ENCODE assay signal across 1 cellular context in the genomic region with DNA sequence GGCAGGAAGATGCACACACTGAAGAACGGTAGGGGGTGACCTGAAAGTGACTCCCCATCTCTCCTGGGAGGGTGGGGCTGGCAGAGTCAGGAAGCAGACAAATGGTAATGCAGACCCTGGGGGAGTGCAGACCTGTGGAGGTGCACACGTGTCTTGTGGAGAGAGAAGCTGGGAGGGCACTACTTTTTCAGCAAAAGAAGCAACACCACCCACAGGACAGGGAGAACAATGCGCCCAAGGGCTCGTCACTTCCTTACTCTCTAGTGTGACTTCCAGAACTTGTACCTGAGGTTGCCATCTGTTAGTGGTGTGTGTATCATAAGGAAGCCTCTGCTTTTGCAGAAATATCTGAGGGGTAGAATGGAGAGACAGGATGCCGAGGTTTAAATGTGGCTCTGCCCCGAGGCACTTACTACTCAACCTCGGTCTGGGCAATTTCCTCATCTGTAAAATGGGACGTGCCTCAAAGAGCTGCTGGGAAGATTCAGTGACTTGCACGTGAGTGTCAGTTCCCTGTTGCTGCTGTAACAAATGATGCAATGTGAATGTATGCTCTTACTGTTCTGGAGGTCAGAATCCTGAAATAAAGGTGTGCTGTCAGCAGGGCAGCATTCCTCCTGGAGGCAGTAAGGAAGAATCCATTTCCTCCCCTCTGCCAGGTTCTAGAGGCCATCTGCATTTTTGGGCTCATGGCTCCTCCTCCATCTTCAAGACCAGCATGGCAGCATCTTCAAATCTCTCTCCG.
TF ChIP-seq lines count a peak whose summit lies in the region.

No MANE protein-coding gene starts in this region.

TF ChIP-seq in GM23338, 12 proteins besides CTCF, POLR2A, EP300 and RAD21 (continued from another document):
- TF ChIP-seq, protein P1, sequence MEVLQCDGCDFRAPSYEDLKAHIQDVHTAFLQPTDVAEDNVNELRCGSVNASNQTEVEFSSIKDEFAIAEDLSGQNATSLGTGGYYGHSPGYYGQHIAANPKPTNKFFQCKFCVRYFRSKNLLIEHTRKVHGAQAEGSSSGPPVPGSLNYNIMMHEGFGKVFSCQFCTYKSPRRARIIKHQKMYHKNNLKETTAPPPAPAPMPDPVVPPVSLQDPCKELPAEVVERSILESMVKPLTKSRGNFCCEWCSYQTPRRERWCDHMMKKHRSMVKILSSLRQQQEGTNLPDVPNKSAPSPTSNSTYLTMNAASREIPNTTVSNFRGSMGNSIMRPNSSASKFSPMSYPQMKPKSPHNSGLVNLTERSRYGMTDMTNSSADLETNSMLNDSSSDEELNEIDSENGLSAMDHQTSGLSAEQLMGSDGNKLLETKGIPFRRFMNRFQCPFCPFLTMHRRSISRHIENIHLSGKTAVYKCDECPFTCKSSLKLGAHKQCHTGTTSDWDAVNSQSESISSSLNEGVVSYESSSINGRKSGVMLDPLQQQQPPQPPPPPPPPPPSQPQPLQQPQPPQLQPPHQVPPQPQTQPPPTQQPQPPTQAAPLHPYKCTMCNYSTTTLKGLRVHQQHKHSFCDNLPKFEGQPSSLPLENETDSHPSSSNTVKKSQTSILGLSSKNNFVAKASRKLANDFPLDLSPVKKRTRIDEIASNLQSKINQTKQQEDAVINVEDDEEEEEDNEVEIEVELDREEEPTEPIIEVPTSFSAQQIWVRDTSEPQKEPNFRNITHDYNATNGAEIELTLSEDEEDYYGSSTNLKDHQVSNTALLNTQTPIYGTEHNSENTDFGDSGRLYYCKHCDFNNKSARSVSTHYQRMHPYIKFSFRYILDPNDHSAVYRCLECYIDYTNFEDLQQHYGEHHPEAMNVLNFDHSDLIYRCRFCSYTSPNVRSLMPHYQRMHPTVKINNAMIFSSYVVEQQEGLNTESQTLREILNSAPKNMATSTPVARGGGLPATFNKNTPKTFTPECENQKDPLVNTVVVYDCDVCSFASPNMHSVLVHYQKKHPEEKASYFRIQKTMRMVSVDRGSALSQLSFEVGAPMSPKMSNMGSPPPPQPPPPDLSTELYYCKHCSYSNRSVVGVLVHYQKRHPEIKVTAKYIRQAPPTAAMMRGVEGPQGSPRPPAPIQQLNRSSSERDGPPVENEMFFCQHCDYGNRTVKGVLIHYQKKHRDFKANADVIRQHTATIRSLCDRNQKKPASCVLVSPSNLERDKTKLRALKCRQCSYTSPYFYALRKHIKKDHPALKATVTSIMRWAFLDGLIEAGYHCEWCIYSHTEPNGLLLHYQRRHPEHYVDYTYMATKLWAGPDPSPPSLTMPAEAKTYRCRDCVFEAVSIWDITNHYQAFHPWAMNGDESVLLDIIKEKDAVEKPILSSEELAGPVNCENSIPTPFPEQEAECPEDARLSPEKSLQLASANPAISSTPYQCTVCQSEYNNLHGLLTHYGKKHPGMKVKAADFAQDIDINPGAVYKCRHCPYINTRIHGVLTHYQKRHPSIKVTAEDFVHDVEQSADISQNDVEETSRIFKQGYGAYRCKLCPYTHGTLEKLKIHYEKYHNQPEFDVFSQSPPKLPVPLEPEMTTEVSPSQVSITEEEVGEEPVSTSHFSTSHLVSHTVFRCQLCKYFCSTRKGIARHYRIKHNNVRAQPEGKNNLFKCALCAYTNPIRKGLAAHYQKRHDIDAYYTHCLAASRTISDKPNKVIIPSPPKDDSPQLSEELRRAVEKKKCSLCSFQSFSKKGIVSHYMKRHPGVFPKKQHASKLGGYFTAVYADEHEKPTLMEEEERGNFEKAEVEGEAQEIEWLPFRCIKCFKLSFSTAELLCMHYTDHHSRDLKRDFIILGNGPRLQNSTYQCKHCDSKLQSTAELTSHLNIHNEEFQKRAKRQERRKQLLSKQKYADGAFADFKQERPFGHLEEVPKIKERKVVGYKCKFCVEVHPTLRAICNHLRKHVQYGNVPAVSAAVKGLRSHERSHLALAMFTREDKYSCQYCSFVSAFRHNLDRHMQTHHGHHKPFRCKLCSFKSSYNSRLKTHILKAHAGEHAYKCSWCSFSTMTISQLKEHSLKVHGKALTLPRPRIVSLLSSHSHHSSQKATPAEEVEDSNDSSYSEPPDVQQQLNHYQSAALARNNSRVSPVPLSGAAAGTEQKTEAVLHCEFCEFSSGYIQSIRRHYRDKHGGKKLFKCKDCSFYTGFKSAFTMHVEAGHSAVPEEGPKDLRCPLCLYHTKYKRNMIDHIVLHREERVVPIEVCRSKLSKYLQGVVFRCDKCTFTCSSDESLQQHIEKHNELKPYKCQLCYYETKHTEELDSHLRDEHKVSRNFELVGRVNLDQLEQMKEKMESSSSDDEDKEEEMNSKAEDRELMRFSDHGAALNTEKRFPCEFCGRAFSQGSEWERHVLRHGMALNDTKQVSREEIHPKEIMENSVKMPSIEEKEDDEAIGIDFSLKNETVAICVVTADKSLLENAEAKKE (CRISPR knock-in tag; IDR thresholded peaks at IDR 0.05), result no peak
- TF ChIP-seq, protein P2, sequence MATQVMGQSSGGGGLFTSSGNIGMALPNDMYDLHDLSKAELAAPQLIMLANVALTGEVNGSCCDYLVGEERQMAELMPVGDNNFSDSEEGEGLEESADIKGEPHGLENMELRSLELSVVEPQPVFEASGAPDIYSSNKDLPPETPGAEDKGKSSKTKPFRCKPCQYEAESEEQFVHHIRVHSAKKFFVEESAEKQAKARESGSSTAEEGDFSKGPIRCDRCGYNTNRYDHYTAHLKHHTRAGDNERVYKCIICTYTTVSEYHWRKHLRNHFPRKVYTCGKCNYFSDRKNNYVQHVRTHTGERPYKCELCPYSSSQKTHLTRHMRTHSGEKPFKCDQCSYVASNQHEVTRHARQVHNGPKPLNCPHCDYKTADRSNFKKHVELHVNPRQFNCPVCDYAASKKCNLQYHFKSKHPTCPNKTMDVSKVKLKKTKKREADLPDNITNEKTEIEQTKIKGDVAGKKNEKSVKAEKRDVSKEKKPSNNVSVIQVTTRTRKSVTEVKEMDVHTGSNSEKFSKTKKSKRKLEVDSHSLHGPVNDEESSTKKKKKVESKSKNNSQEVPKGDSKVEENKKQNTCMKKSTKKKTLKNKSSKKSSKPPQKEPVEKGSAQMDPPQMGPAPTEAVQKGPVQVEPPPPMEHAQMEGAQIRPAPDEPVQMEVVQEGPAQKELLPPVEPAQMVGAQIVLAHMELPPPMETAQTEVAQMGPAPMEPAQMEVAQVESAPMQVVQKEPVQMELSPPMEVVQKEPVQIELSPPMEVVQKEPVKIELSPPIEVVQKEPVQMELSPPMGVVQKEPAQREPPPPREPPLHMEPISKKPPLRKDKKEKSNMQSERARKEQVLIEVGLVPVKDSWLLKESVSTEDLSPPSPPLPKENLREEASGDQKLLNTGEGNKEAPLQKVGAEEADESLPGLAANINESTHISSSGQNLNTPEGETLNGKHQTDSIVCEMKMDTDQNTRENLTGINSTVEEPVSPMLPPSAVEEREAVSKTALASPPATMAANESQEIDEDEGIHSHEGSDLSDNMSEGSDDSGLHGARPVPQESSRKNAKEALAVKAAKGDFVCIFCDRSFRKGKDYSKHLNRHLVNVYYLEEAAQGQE (IDR thresholded peaks at IDR 0.05; ENCODE audit: unreplicated experiment), result no peak
- TF ChIP-seq EZH2phosphoT487 (IDR thresholded peaks at IDR 0.05; ENCODE audit: unreplicated experiment) (no peak), POLR2AphosphoS5 (IDR thresholded peaks at IDR 0.05; ENCODE audit: low read depth) (no peak)
